Comparison of ENCODE assay signal across 9 cellular contexts in genomic region chr5:115136294-115136693, GRCh38. TPM values are rescaled to one million over a fixed set of nuclear protein-coding genes. Genes with fewer than 3 reads are reported as not detected.
"Had no signal": no experiment of that assay in that cellular context is flagged by ENCODE, and none has a peak within 500 bp of the region (broad histone marks: within the 10 kb centered on the region; RNA-seq: fewer than 3 reads in every experiment).

No MANE protein-coding gene starts in this region.

- ATAC-seq: GM12878 had no signal

- H3K4me3 ChIP-seq: GM12878 had no signal

- DNase-seq: GDM1, GF-D8 had no signal

- FAIRE-seq: G401.6, GM12878, GM12891, GM12892, GM18507, GM19239 had no signal

RNA-seq across cellular contexts. Expression of gene TRIM36, which starts 33.4 kb away (rescaled TPM):
- total RNA-seq: G401 had no signal
